In the genomic region with DNA sequence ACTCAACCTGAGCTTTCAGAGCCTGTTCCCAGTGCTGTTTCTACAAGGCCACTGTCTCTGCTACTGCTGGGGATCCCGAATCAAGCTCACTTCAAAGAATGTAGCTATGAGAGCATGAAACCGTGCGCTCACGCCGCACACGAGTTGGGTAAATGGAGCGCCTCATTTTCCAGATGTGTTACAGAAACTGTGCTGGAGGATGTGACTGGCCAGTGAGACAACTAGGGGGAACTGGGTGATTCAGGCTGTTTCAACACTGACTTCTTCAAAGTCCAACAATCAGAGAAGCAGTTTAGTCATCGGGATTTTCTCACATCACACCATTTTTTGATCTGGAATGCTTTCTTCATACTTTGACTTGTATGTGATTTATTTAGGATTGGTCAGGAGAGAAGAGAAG, we compare ENCODE assay signal across 9 cellular contexts. TPM values are rescaled to one million over a fixed set of nuclear protein-coding genes. Genes with fewer than 3 reads are reported as not detected.
A peak's percentile ranks its signal among the peaks of the same experiment; 100 is the strongest.
DNase-seq lines count a peak whose midpoint lies in the region; ATAC-seq, FAIRE-seq and TF ChIP-seq lines count a peak whose summit lies in the region.
"Had no signal": no experiment of that assay in that cellular context is flagged by ENCODE, and none has a peak within 500 bp of the region (broad histone marks: within the 10 kb centered on the region; RNA-seq: fewer than 3 reads in every experiment).

No MANE protein-coding gene starts in this region.

- H3K9me3 ChIP-seq in Peyer's patch (no peaks in the 10 kb centered on the region), endothelial cell of umbilical vein (replicated peaks; ENCODE audit: control insufficient read depth, insufficient read depth, low read length) (no peaks in the 10 kb centered on the region)
- H3K9me3 ChIP-seq: ovary had no signal

- no peaks in the 10 kb centered on the region for H3K27me3 Mint-ChIP-seq in neural crest cell (ENCODE audit: low read depth)

- H3K4me1 ChIP-seq in Peyer's patch (peaks cover 0 to 59% (median 6%) of the 10 kb centered on the region in 4 donors), endothelial cell of umbilical vein (ENCODE audit: control insufficient read depth, extremely low read depth, insufficient read depth, low read length) (peaks cover 36% of the 10 kb centered on the region)

- no peak overlapping the region for H3K9ac ChIP-seq in endothelial cell of umbilical vein (replicated peaks; ENCODE audit: extremely low read depth, insufficient read depth, low read length)

- H3K27ac ChIP-seq in Peyer's patch (peak overlapping the region; percentile 4 to 95 (median 71)), endothelial cell of umbilical vein (ENCODE audit: insufficient read depth, low read depth, low read length) (peak overlapping the region; percentile 18)
- H3K27ac ChIP-seq: ovary had no signal

- no peaks in the 10 kb centered on the region for H3K27me3 ChIP-seq in Peyer's patch
- H3K27me3 ChIP-seq in endothelial cell of umbilical vein (ENCODE audit: control insufficient read depth in 2 of 2, insufficient read depth in 2 of 2, low read length in 2 of 2) = no peaks in the 10 kb centered on the region
- H3K27me3 ChIP-seq: ovary had no signal

- ATAC-seq in GM21515 (IDR thresholded peaks at IDR 0.05; ENCODE audit: unreplicated experiment) (no peak), GM21360 (IDR thresholded peaks at IDR 0.05; ENCODE audit: unreplicated experiment) (no peak), HG02610 (IDR thresholded peaks at IDR 0.05; ENCODE audit: unreplicated experiment) (no peak)

- no TSS peak for BruUV-seq in endothelial cell of umbilical vein (replicated peaks; lab: Mats Ljungman, UMichigan)

- CTCF ChIA-PET in endothelial cell of umbilical vein (lab: Charles Lee) = interaction anchor here (0.8 to 4.1 kb wide), 5 partner anchors 9 to 66 kb away, joined by 3 to 22 read pairs (median 5); no protein-coding TSS in a partner anchor

- H3K4me3 ChIP-seq in Peyer's patch = no peak overlapping the region
- no peak overlapping the region for H3K4me3 ChIP-seq in endothelial cell of umbilical vein (replicated peaks in 1 of 3; ENCODE audit: insufficient read depth in 1 of 3, low read depth in 1 of 3, low read length in 3 of 3)
- H3K4me3 ChIP-seq: ovary had no signal

- no peak overlapping the region for H3K4me2 ChIP-seq in endothelial cell of umbilical vein (ENCODE audit: insufficient read depth, low read length)

- peaks cover 65% of the 10 kb centered on the region for H3K79me2 ChIP-seq in endothelial cell of umbilical vein (ENCODE audit: control insufficient read depth, insufficient read depth, low read length)

- H3K27ac Mint-ChIP-seq in neural crest cell (ENCODE audit: unreplicated experiment) = peak overlapping the region; percentile 39

- TF ChIP-seq POLR2A in Peyer's patch (IDR thresholded peaks at IDR 0.05) = peak in 1 of 2 donors; percentile 43
- TF ChIP-seq POLR2A in endothelial cell of umbilical vein (IDR thresholded peaks at IDR 0.05; ENCODE audit: low read depth, low read length) = no peak

- H3K9me1 ChIP-seq in endothelial cell of umbilical vein (replicated peaks; ENCODE audit: control insufficient read depth, extremely low read depth, insufficient read depth, low read length) = no peaks in the 10 kb centered on the region

- peaks cover 6% of the 10 kb centered on the region for H3K36me3 Mint-ChIP-seq in neural crest cell (ENCODE audit: low read depth)

- peaks cover 64% of the 10 kb centered on the region for H3K4me1 Mint-ChIP-seq in neural crest cell

- FAIRE-seq in endothelial cell of umbilical vein (lab: Jason Lieb, UNC) = peak; percentile 92

- POLR2A ChIA-PET in endothelial cell of umbilical vein (lab: Charles Lee) = interaction anchor here (1.4 kb wide), 1 partner anchor 30 kb away, joined by 3 read pairs; no protein-coding TSS in a partner anchor

- H2AFZ ChIP-seq in endothelial cell of umbilical vein (ENCODE audit: low read depth, low read length) = no peak overlapping the region

- no peaks in the 10 kb centered on the region for H4K20me1 ChIP-seq in endothelial cell of umbilical vein (replicated peaks; ENCODE audit: control insufficient read depth, extremely low read depth, insufficient read depth, low read length)

- H3K9me3 Mint-ChIP-seq in neural crest cell = no peaks in the 10 kb centered on the region

- TF ChIP-seq CTCF in Peyer's patch (IDR thresholded peaks at IDR 0.05) = no peak
- no peak for TF ChIP-seq CTCF in endothelial cell of umbilical vein (IDR thresholded peaks at IDR 0.05; ENCODE audit: extremely low read depth in 1 of 2, insufficient read depth in 1 of 2, low read depth in 1 of 2, low read length in 2 of 2)
- TF ChIP-seq CTCF in neural crest cell (conservative IDR thresholded peaks at IDR 0.05) = no peak

- dilution Hi-C loops in endothelial cell of umbilical vein (cut with MboI; ENCODE audit: extremely low pct_ligation_motif_present, low sequenced_read_pairs) = no loop called here

- intact Hi-C loops in endothelial cell of umbilical vein (cut with micrococcal nuclease) = loop anchor here (2.0 to 5.0 kb wide), 2 partner anchors 16 to 92 kb away; partner anchors contain the start of gene ARPIN

- peak; percentile 98 for DNase-seq in EH (ENCODE audit: low read depth)
- DNase-seq in Peyer's patch = peak in 1 of 3 donors; percentile 64
- DNase-seq in endothelial cell of umbilical vein (ENCODE audit: low read depth, low spot score) = peak; percentile 50
- DNase-seq in neural crest cell (ENCODE audit: low read depth, low spot score) = no peak
- DNase-seq in UCSD-AML1 (lab: John Stamatoyannopoulos, UW; ENCODE audit: unreplicated experiment) = no peak

- no peaks in the 10 kb centered on the region for H3K36me3 ChIP-seq in Peyer's patch
- peaks cover 0 to 2% of the 10 kb centered on the region in 2 experiments for H3K36me3 ChIP-seq in endothelial cell of umbilical vein (ENCODE audit: control insufficient read depth in 2 of 2, extremely low read depth in 1 of 2, insufficient read depth in 2 of 2, low read length in 2 of 2)
- H3K36me3 ChIP-seq: ovary had no signal

- H3K4me3 Mint-ChIP-seq in neural crest cell = peak overlapping the region; percentile 93

TF ChIP-seq in endothelial cell of umbilical vein, 7 proteins besides CTCF, POLR2A, EP300 and RAD21:
- TF ChIP-seq MYC (IDR thresholded peaks at IDR 0.05; ENCODE audit: low read depth, low read length) (no peak), GATA2 (IDR thresholded peaks at IDR 0.05; ENCODE audit: insufficient read depth, insufficient read length, low read depth, low read length) (no peak), POLR2AphosphoS5 (IDR thresholded peaks at IDR 0.05; ENCODE audit: insufficient read depth, low read depth, low read length) (peak; percentile 46), FOS (IDR thresholded peaks at IDR 0.05; ENCODE audit: borderline replicate concordance, insufficient read depth, low read length) (peak; percentile 78), EZH2 (IDR thresholded peaks at IDR 0.05; ENCODE audit: borderline replicate concordance, low read depth, low read length, severe bottlenecking) (no peak), JUN (IDR thresholded peaks at IDR 0.05; ENCODE audit: borderline replicate concordance, insufficient read depth, insufficient read length, low read depth) (no peak)
- TF ChIP-seq, protein P1, sequence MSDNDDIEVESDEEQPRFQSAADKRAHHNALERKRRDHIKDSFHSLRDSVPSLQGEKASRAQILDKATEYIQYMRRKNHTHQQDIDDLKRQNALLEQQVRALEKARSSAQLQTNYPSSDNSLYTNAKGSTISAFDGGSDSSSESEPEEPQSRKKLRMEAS (IDR thresholded peaks at IDR 0.05; ENCODE audit: insufficient read depth, insufficient read length) = no peak
TF ChIP-seq in endothelial cell of umbilical vein: peak in this region for 2.

RNA-seq across cellular contexts. Expression of gene ZNF710, which starts 3.5 kb away (rescaled TPM):
- 10 to 100 TPM; 19.8 to 31.3 (median 23.2) TPM for total RNA-seq in Peyer's patch
- total RNA-seq in endothelial cell of umbilical vein = 31.8 and 32.4 TPM in 2 replicates
- polyA plus RNA-seq in endothelial cell of umbilical vein = 8.9 and 9.2 TPM in 2 replicates
- polyA plus RNA-seq in endothelial cell of umbilical vein (2011; cell fraction: cytosol; rRNA removed) = 7.3 and 7.6 TPM in 2 replicates
- 14.7 and 15.4 TPM in 2 replicates for polyA plus RNA-seq in endothelial cell of umbilical vein (2011; cell fraction: nucleus; rRNA removed)
- polyA plus RNA-seq in endothelial cell of umbilical vein (2012) = 13.5 and 14.2 TPM in 2 replicates
- 13.1 and 14.1 TPM in 2 replicates for polyA minus RNA-seq in endothelial cell of umbilical vein
- 5.4 TPM for polyA minus RNA-seq in endothelial cell of umbilical vein (2011; cell fraction: cytosol; rRNA and poly(A)+ RNA removed)
- 11.5 and 14.6 TPM in 2 replicates for polyA minus RNA-seq in endothelial cell of umbilical vein (2011; cell fraction: nucleus; rRNA and poly(A)+ RNA removed)
- 60.3 and 64.4 TPM in 2 replicates for total RNA-seq in neural crest cell

Comparison
In these comparisons a context has a peak if more than half of its experiments do, and no peak if none do; other contexts are left out.
1. DNase-seq: peak in EH (single experiment) and endothelial cell of umbilical vein (single experiment); none in neural crest cell (single experiment) and UCSD-AML1 (single experiment).